ENCODE assay signal across 1 cellular context in the genomic region with DNA sequence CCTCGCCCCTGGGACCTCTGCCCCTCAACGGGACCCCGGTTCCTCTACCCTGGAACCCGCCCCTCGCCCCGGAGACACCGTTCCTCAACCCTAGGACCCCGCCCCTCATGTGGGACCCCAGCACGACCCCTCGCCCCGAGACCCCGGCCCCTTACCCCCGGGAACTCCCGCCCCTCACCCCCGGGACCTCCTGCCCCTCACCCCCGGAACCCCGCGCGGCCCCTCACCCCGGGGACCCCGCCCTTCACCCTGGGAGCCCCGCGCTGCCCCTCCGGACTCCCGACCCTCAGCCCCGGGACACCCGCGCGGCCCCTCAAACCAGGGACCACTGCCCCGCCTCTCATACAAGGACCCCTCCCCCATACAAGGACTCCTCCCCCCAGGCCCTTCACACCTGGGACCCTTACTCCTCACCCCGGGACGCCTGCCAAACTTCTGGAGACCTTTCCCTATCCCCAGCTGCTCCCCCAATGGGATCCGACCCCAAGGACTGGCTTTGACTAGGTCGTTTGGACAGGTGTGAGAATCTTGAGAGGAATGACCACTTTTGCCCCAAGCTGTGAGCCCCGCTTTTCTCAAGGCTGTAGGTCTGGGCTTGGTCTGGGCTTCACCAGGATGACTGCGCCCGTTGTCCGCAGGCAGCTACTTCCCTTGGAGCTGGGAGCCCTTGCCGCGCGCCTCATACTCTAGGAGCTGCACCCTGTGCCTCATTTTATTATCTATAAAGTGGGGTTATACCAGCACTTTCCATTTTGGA.
TF ChIP-seq lines count a peak whose summit lies in the region.

No MANE protein-coding gene starts in this region.

TF ChIP-seq in IMR-90, 13 proteins besides CTCF, POLR2A, EP300 and RAD21:
- TF ChIP-seq NFE2L2 (IDR thresholded peaks at IDR 0.05; ENCODE audit: low read depth, low read length) (no peak), CHD1 (IDR thresholded peaks at IDR 0.05; ENCODE audit: low read depth, low read length) (no peak), MAZ (IDR thresholded peaks at IDR 0.05; ENCODE audit: borderline replicate concordance, low read depth, low read length) (no peak), MXI1 (IDR thresholded peaks at IDR 0.05; ENCODE audit: borderline replicate concordance, low read depth, low read length) (no peak), ELK1 (IDR thresholded peaks at IDR 0.05; ENCODE audit: borderline replicate concordance, low read depth, low read length) (no peak), BHLHE40 (IDR thresholded peaks at IDR 0.05; ENCODE audit: low read depth, low read length) (no peak), FOS (IDR thresholded peaks at IDR 0.05; ENCODE audit: low read depth, low read length) (no peak), RCOR1 (IDR thresholded peaks at IDR 0.05; ENCODE audit: insufficient replicate concordance, low read length) (no peak), RFX5 (IDR thresholded peaks at IDR 0.05; ENCODE audit: low read depth, low read length) (no peak)
TF ChIP-seq in IMR-90: peak in this region for 0.
